Comparison of ENCODE assay signal across 8 cellular contexts in the genomic region with DNA sequence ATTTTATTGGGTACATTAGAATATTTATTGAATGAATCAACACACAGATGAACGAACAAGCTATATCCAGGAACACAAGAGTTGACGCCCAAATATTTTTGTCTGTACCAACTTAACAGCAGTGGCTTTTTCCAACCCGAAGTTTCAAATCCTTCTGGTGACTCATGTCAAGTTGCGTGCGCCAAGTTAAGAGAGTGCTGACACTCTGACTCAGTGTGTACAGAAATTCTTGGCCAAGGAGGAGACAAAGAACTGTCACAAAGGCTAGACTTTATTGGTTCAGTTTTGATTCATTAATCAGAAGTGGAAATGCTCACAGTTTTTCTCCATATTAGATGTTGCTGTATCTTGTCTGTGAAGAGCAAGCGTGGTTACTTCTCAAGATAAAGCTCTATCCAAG. TPM values are rescaled to one million over a fixed set of nuclear protein-coding genes. Genes with fewer than 3 reads are reported as not detected.
DNase-seq lines count a peak whose midpoint lies in the region; TF ChIP-seq lines count a peak whose summit lies in the region.

No MANE protein-coding gene starts in this region.

- TF ChIP-seq CTCF in RWPE1 (conservative IDR thresholded peaks at IDR 0.05; ENCODE audit: low read depth), result no peak

- no peak overlapping the region for H3K27ac ChIP-seq in RWPE1

- CTCF ChIA-PET in RWPE1 (lab: Yijun Ruan, JAX), result interaction anchor here (0.7 to 0.9 kb wide), 2 partner anchors 11 to 60 kb away, joined by 3 to 4 read pairs; a partner anchor contains a TSS

- POLR2A ChIA-PET in RWPE1 (lab: Yijun Ruan, JAX; ENCODE audit: low non-redundant PET), result no interaction called here

- DNase-seq in GM03348 (ENCODE audit: low spot score) (peak; percentile 72), RWPE1 (ENCODE audit: low spot score) (peak; percentile 80), fibroblast of peridontal ligament (ENCODE audit: extremely low read depth) (peak; percentile 94), pulmonary artery endothelial cell (ENCODE audit: low read depth, low spot score) (peak; percentile 50), mesenteric fat pad (ENCODE audit: low spot score) (no peak), NCI-H128 (lab: John Stamatoyannopoulos, UW; ENCODE audit: unreplicated experiment) (no peak)
- DNase-seq in activated CD4-positive, alpha-beta T cell treated with anti-CD3 and anti-CD28 coated beads for 4 hours, result no peak
- DNase-seq in activated CD4-positive, alpha-beta T cell treated with anti-CD3 and anti-CD28 coated beads for 1 hour, result no peak

RNA-seq across cellular contexts. Expression of a gene that starts 59.6 kb away (rescaled TPM):
- total RNA-seq in pulmonary artery endothelial cell, result 6.9 and 10.0 TPM in 2 replicates
- 41.5 TPM for total RNA-seq in mesenteric fat pad

Comparison
In these comparisons a context has a peak if more than half of its experiments do, and no peak if none do; other contexts are left out.
1. DNase-seq: peak in GM03348 (single experiment), RWPE1 (single experiment), fibroblast of peridontal ligament (single experiment) and pulmonary artery endothelial cell (single experiment); none in mesenteric fat pad (single experiment), NCI-H128 (single experiment), activated CD4-positive, alpha-beta T cell treated with anti-CD3 and anti-CD28 coated beads for 4 hours (0 of 2) and activated CD4-positive, alpha-beta T cell treated with anti-CD3 and anti-CD28 coated beads for 1 hour (single experiment).